ENCODE assay signal across 1 cellular context in the genomic region with DNA sequence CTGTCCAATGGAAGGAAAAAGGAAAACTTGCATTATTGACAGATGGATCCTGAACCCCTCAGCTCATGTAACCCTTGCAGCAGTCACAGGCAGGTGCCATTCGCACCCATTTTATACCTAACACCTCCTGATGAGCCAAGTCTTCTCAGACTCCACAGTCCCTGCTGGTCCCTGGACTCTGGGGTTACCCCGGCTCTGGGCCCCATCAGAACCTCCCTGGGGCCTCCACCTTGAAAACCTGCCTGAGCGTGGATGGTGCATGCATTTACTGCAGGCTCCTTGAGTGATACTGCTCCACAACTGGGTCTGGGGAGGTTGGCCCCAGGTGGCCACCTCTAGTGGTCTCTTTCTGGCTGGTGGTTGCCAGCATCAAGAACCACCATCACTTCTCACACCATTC.
TF ChIP-seq lines count a peak whose summit lies in the region.

No MANE protein-coding gene starts in this region.

TF ChIP-seq in HepG2, 621 proteins besides CTCF, POLR2A, EP300 and RAD21:
- TF ChIP-seq ZNF776 (CRISPR knock-in tag; IDR thresholded peaks at IDR 0.05) (no peak), HOXD1 (CRISPR knock-in tag; IDR thresholded peaks at IDR 0.05) (no peak), PRDM10 (CRISPR knock-in tag; IDR thresholded peaks at IDR 0.05; ENCODE audit: low read depth) (no peak), PTBP1 (IDR thresholded peaks at IDR 0.05; ENCODE audit: low read depth, low read length, poor library complexity, severe bottlenecking) (no peak), MIXL1 (CRISPR knock-in tag; IDR thresholded peaks at IDR 0.05) (no peak), NAIF1 (CRISPR knock-in tag; IDR thresholded peaks at IDR 0.05; ENCODE audit: borderline replicate concordance) (no peak), FLYWCH1 (CRISPR knock-in tag; IDR thresholded peaks at IDR 0.05) (no peak), FOXP1 (IDR thresholded peaks at IDR 0.05) (no peak), FOXP1 (CRISPR knock-in tag; IDR thresholded peaks at IDR 0.05) (no peak)
- TF ChIP-seq, protein P1, sequence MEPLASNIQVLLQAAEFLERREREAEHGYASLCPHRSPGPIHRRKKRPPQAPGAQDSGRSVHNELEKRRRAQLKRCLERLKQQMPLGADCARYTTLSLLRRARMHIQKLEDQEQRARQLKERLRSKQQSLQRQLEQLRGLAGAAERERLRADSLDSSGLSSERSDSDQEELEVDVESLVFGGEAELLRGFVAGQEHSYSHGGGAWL (CRISPR knock-in tag; IDR thresholded peaks at IDR 0.05), result no peak
